ENCODE assay signal across 1 cellular context in the genomic region with DNA sequence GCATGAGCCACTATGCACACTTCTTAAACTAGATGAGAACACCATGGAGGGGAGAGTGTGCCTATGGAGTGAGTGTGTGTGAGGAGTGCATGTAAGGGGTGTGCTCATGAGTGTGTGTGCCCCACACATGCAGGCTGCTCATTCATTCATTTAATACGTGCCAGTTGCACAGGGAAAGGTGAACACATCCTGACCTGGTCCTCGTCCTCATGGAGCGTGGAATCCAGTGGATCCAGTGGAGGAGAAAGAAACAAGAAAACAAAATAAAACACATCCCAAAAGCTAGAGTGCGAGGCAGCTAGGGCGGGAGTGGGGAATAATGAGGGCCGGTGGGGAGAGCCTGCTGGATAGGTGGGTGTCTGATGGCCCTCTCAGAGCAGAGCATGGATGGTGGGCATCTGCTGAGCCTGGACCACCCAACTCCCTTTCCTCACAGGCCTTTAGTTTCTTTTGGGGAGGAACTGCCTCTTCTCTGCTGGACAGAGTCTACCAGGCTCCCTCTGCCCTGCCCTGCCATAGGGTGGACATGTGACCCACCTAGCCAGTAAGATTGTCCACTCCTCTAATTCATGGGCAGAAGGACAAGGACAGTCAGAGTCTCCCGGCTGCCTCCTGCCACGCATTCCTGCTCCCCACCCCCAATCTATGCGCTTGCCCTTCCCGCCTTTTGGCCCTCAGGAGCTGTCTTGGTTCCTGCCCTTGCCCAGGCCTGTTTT.
TF ChIP-seq lines count a peak whose summit lies in the region.

No MANE protein-coding gene starts in this region.

TF ChIP-seq in H1, 55 proteins besides CTCF, POLR2A, EP300 and RAD21 (continued from another document):
- TF ChIP-seq MAX (IDR thresholded peaks at IDR 0.05) = peak; percentile 55; the same call in 1 of the 2 replicates
- no peak for TF ChIP-seq SP2 (IDR thresholded peaks at IDR 0.05; ENCODE audit: low read length)
- TF ChIP-seq, protein P1, sequence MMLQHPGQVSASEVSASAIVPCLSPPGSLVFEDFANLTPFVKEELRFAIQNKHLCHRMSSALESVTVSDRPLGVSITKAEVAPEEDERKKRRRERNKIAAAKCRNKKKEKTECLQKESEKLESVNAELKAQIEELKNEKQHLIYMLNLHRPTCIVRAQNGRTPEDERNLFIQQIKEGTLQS (IDR thresholded peaks at IDR 0.05; ENCODE audit: insufficient read depth, low read depth, low read length) = no peak
- TF ChIP-seq HDAC2 (IDR thresholded peaks at IDR 0.05; ENCODE audit: borderline replicate concordance in 1 of 2, low read depth in 2 of 2, low read length in 2 of 2) = no peak
TF ChIP-seq in H1: peak in this region for 2.
